In the genomic region with DNA sequence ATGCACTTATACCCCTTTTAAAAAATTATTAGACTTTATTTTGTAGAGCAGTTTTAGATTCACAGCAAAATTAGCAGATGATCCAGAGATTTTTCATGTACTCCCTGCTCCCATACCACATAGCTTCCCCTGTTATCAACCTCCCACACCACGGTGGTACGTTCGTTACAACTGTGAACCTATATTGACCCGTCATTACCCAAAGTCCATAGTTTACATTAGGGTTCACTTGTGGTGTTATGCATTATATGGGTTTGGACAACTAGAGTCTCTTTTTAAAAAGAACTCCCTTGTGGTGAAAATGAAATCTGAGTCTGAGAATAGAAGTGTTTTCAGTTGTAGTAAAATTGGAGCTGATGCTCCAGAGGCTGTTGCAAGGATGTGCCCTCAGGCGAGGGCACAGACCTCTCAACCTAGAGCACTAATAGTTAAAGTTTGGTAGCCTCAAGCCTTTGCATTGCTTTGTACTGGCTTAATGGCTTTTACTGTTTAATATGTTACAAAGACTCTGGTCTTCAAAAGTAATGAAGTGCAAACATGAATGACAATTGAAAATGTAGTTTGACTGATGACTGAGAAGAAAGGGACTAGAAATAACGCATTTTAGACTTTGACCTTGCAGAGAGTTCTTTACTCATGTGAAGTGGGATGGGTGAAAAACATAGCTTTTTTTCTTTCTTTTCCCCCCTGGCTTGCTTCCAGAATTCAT, we compare ENCODE assay signal across 1 cellular context.
TF ChIP-seq lines count a peak whose summit lies in the region.

No MANE protein-coding gene starts in this region.

TF ChIP-seq in GM23338, 12 proteins besides CTCF, POLR2A, EP300 and RAD21 (continued from another document):
- TF ChIP-seq, protein P1, sequence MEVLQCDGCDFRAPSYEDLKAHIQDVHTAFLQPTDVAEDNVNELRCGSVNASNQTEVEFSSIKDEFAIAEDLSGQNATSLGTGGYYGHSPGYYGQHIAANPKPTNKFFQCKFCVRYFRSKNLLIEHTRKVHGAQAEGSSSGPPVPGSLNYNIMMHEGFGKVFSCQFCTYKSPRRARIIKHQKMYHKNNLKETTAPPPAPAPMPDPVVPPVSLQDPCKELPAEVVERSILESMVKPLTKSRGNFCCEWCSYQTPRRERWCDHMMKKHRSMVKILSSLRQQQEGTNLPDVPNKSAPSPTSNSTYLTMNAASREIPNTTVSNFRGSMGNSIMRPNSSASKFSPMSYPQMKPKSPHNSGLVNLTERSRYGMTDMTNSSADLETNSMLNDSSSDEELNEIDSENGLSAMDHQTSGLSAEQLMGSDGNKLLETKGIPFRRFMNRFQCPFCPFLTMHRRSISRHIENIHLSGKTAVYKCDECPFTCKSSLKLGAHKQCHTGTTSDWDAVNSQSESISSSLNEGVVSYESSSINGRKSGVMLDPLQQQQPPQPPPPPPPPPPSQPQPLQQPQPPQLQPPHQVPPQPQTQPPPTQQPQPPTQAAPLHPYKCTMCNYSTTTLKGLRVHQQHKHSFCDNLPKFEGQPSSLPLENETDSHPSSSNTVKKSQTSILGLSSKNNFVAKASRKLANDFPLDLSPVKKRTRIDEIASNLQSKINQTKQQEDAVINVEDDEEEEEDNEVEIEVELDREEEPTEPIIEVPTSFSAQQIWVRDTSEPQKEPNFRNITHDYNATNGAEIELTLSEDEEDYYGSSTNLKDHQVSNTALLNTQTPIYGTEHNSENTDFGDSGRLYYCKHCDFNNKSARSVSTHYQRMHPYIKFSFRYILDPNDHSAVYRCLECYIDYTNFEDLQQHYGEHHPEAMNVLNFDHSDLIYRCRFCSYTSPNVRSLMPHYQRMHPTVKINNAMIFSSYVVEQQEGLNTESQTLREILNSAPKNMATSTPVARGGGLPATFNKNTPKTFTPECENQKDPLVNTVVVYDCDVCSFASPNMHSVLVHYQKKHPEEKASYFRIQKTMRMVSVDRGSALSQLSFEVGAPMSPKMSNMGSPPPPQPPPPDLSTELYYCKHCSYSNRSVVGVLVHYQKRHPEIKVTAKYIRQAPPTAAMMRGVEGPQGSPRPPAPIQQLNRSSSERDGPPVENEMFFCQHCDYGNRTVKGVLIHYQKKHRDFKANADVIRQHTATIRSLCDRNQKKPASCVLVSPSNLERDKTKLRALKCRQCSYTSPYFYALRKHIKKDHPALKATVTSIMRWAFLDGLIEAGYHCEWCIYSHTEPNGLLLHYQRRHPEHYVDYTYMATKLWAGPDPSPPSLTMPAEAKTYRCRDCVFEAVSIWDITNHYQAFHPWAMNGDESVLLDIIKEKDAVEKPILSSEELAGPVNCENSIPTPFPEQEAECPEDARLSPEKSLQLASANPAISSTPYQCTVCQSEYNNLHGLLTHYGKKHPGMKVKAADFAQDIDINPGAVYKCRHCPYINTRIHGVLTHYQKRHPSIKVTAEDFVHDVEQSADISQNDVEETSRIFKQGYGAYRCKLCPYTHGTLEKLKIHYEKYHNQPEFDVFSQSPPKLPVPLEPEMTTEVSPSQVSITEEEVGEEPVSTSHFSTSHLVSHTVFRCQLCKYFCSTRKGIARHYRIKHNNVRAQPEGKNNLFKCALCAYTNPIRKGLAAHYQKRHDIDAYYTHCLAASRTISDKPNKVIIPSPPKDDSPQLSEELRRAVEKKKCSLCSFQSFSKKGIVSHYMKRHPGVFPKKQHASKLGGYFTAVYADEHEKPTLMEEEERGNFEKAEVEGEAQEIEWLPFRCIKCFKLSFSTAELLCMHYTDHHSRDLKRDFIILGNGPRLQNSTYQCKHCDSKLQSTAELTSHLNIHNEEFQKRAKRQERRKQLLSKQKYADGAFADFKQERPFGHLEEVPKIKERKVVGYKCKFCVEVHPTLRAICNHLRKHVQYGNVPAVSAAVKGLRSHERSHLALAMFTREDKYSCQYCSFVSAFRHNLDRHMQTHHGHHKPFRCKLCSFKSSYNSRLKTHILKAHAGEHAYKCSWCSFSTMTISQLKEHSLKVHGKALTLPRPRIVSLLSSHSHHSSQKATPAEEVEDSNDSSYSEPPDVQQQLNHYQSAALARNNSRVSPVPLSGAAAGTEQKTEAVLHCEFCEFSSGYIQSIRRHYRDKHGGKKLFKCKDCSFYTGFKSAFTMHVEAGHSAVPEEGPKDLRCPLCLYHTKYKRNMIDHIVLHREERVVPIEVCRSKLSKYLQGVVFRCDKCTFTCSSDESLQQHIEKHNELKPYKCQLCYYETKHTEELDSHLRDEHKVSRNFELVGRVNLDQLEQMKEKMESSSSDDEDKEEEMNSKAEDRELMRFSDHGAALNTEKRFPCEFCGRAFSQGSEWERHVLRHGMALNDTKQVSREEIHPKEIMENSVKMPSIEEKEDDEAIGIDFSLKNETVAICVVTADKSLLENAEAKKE (CRISPR knock-in tag; IDR thresholded peaks at IDR 0.05), result no peak
- TF ChIP-seq POLR2AphosphoS5 (IDR thresholded peaks at IDR 0.05; ENCODE audit: low read depth), result no peak
- no peak for TF ChIP-seq STAT1 (IDR thresholded peaks at IDR 0.05; ENCODE audit: unreplicated experiment)
- TF ChIP-seq ZNF331 (CRISPR knock-in tag; IDR thresholded peaks at IDR 0.05; ENCODE audit: low read depth), result no peak
- no peak for TF ChIP-seq JUNB (IDR thresholded peaks at IDR 0.05; ENCODE audit: unreplicated experiment)
- TF ChIP-seq ZNF114 (CRISPR knock-in tag; IDR thresholded peaks at IDR 0.05), result no peak
